Comparison of ENCODE assay signal across 8 cellular contexts in the genomic region with DNA sequence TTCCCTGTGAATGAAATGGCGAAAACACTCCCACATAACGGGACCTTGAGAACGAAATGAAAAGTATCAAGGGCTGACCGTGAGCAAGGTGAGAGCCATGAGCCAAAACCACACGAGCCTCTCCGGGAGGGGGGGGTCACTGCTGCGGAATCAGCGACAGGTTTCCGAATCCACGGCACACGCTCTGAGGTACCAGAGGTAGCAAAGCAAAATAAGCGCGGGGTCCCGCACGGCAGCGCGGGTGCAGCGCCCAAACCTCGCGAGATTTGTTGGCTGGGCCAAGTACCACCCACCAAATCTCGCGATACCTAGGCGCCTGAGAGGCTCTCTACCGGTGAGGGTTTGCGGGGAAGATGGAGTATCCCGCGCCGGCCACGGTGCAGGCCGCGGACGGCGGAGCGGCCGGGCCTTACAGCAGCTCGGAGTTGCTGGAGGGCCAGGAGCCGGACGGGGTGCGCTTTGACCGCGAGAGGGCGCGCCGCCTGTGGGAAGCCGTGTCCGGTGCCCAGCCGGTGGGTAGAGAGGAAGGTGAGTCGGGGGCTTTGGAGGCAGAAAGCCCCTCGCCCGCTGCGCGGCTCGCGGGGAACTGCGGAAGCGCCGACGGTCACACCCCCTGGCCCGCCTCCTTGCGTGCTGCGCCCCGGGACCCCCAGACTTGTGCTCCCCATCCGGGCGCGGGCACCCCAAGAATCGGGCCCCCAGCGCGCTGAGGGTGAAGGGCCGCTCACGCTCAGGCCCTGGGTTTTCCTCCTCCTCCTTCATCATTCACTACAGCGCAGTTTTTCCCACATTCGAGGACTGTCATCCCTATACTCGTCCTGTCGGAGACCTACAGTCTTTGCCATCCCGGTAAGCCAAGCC. TPM values are rescaled to one million over a fixed set of nuclear protein-coding genes. Genes with fewer than 3 reads are reported as not detected.
A peak's percentile ranks its signal among the peaks of the same experiment; 100 is the strongest.
DNase-seq lines count a peak whose midpoint lies in the region; ATAC-seq and TF ChIP-seq lines count a peak whose summit lies in the region.

TSS of gene ZNF346 (plus strand) at position 311 of the 861 bp plus-strand sequence. CDS start at position 354, 43 bp downstream.

- H3K9ac ChIP-seq in Karpas-422 (ENCODE audit: low read length), result peak within 1 kb of the TSS; percentile 88

- no peaks in the 10 kb centered on the region for H3K9me2 ChIP-seq in Karpas-422 (replicated peaks; ENCODE audit: insufficient read depth, low read length)

- no peaks in the 10 kb centered on the region for H3K27me3 ChIP-seq in Karpas-422 (ENCODE audit: low read length)
- H3K27me3 ChIP-seq in Peyer's patch, result no peaks in the 10 kb centered on the region
- H3K27me3 ChIP-seq in esophagus squamous epithelium, result no peaks in the 10 kb centered on the region

- 0 to 1% methylated on average over 11 to 28 of the region's 75 CpGs for WGBS in esophagus squamous epithelium, 2 donors

- H3K27ac ChIP-seq in Karpas-422 (ENCODE audit: low read length) (peak within 1 kb of the TSS; percentile 71), Peyer's patch (peak within 1 kb of the TSS; percentile 75 to 91 (median 78)), esophagus squamous epithelium (peak within 1 kb of the TSS; percentile 71 to 93 (median 88))

- ATAC-seq in GM21737 (IDR thresholded peaks at IDR 0.05; ENCODE audit: unreplicated experiment), result peak; percentile 84

- intact Hi-C loops in esophagus squamous epithelium (cut with DNase I), result no loop called here

- H3K4me2 ChIP-seq in Karpas-422 (ENCODE audit: low read depth, low read length, poor library complexity, severe bottlenecking), result peak within 1 kb of the TSS; percentile 72

- peaks cover 20% of the 10 kb centered on the region for H3K4me1 ChIP-seq in Karpas-422 (ENCODE audit: low read length)
- peaks cover 0 to 21% (median 5%) of the 10 kb centered on the region in 4 donors for H3K4me1 ChIP-seq in Peyer's patch
- H3K4me1 ChIP-seq in esophagus squamous epithelium, result peaks cover 13 to 39% (median 19%) of the 10 kb centered on the region in 3 donors

- H3K4me3 ChIP-seq in Karpas-422 (ENCODE audit: low read length) (peak within 1 kb of the TSS; percentile 92), Peyer's patch (peak within 1 kb of the TSS; percentile 77 to 95 (median 86)), esophagus squamous epithelium (peak within 1 kb of the TSS; percentile 65 to 94 (median 86))

- DNase-seq in DMS79 (lab: John Stamatoyannopoulos, UW) (peak; percentile 29), Karpas-422 (peak; percentile 98), Peyer's patch (peak; percentile 90 to 96 (median 90)), esophagus squamous epithelium (lab: John Stamatoyannopoulos, UW) (peak; percentile 46), myocyte (ENCODE audit: low read depth) (peak; percentile 93)
- DNase-seq in activated T-cell treated with anti-CD3 and anti-CD28 coated beads, Interleukin-2, amount 50 U/mL, for 48 hours, result peak; percentile 91 to 94
- peak; percentile 81 to 86 for DNase-seq in stimulated activated CD8-positive, alpha-beta memory T cell treated with anti-CD3 and anti-CD28 coated beads, Interleukin-7, amount 100 ng/mL, for 4 hours (ENCODE audit: low read depth in 2 of 2)

- TF ChIP-seq CTCF in Peyer's patch (IDR thresholded peaks at IDR 0.05) (peak in 5 of 6 experiments; percentile 45 to 63 (median 62)), esophagus squamous epithelium (IDR thresholded peaks at IDR 0.05) (peak; percentile 27 to 57 (median 46))

- peaks cover 58% of the 10 kb centered on the region for H3K79me2 ChIP-seq in Karpas-422 (ENCODE audit: low read length)

- peak within 1 kb of the TSS; percentile 23 for H2AFZ ChIP-seq in Karpas-422 (ENCODE audit: low read length)

- H3K36me3 ChIP-seq in Karpas-422 (ENCODE audit: insufficient read depth, low read length) (peaks cover 6% of the 10 kb centered on the region), Peyer's patch (no peaks in the 10 kb centered on the region), esophagus squamous epithelium (peaks cover 0 to 6% (median 0%) of the 10 kb centered on the region in 3 donors)

- no peaks in the 10 kb centered on the region for H4K20me1 ChIP-seq in Karpas-422 (ENCODE audit: insufficient read depth, low read depth, low read length)

- TF ChIP-seq POLR2A in Peyer's patch (IDR thresholded peaks at IDR 0.05) (peak; percentile 27 to 47), esophagus squamous epithelium (IDR thresholded peaks at IDR 0.05) (peak in 2 of 4 donors; percentile 55 to 61)

- H3K9me3 ChIP-seq in Karpas-422 (ENCODE audit: low read length), result no peaks in the 10 kb centered on the region
- H3K9me3 ChIP-seq in Peyer's patch, result no peaks in the 10 kb centered on the region
- no peaks in the 10 kb centered on the region for H3K9me3 ChIP-seq in esophagus squamous epithelium

RNA-seq across cellular contexts. Expression of gene ZNF346, which starts in this region (rescaled TPM):
- total RNA-seq in Karpas-422 (2014; rRNA removed; shearing (Covaris generic); ENCODE audit: low replicate concordance), result 26.2 and 35.5 TPM in 2 replicates
- total RNA-seq in Peyer's patch, result 10 to 100 TPM; 15.9 to 27.3 (median 20.0) TPM
- 10 to 100 TPM; 11.4 to 17.0 (median 13.3) TPM for total RNA-seq in esophagus squamous epithelium
- 13.4 and 15.0 TPM in 2 replicates for total RNA-seq in myocyte
- 12.8 TPM for polyA plus RNA-seq in myocyte (2012)

Comparison
In these comparisons a context has a peak if more than half of its experiments do, and no peak if none do; other contexts are left out.
1. Peak in every context shown above with its lines: DNase-seq, ATAC-seq, H3K4me3 ChIP-seq and H3K27ac ChIP-seq.
2. DNase-seq: peak in every context shown above with its lines; median percentile 98 in Karpas-422; 93 in myocyte; 92 in activated T-cell treated with anti-CD3 and anti-CD28 coated beads, Interleukin-2, amount 50 U/mL, for 48 hours; 90 in Peyer's patch; 84 in stimulated activated CD8-positive, alpha-beta memory T cell treated with anti-CD3 and anti-CD28 coated beads, Interleukin-7, amount 100 ng/mL, for 4 hours; 46 in esophagus squamous epithelium; 29 in DMS79.